28 cellular contexts compared by ENCODE assay signal in genomic region chr1:109725510-109725909, GRCh38. TPM values are rescaled to one million over a fixed set of nuclear protein-coding genes. Genes with fewer than 3 reads are reported as not detected.
"Had no signal": no experiment of that assay in that cellular context is flagged by ENCODE, and none has a peak within 500 bp of the region (broad histone marks: within the 10 kb centered on the region; RNA-seq: fewer than 3 reads in every experiment).

No MANE protein-coding gene starts in this region.

- H3K9me3 Mint-ChIP-seq: activated CD4-positive, alpha-beta memory T cell treated with anti-CD3 and anti-CD28 coated beads, Interleukin-2, amount 10 ng/mL, durations not matched to agents 7 days and 5 days; activated naive CD4-positive, alpha-beta T cell treated with anti-CD3 and anti-CD28 coated beads for 36 hours; activated T-helper 17 cell treated with anti-CD3 and anti-CD28 coated beads, Interleukin-2, amount 50 U/mL, for 72 hours; stimulated activated naive CD8-positive, alpha-beta T cell treated with anti-CD3 and anti-CD28 coated beads, Interleukin-15, Interleukin-2, amounts not matched to agents 100 ng/mL and 50 ng/mL, for 24 hours had no signal

- H3K27ac Mint-ChIP-seq: activated CD4-positive, alpha-beta memory T cell treated with anti-CD3 and anti-CD28 coated beads, Interleukin-2, amount 10 ng/mL, durations not matched to agents 7 days and 5 days; activated CD8-positive, alpha-beta memory T cell treated with anti-CD3 and anti-CD28 coated beads, Interleukin-2, amount 10 ng/mL, durations not matched to agents 7 days and 5 days; activated naive CD4-positive, alpha-beta T cell treated with anti-CD3 and anti-CD28 coated beads for 36 hours; activated T-helper 17 cell treated with anti-CD3 and anti-CD28 coated beads, Interleukin-2, amount 50 U/mL, for 72 hours; endodermal cell; nephron progenitor cell; stimulated activated naive CD8-positive, alpha-beta T cell treated with anti-CD3 and anti-CD28 coated beads, Interleukin-15, Interleukin-2, amounts not matched to agents 100 ng/mL and 50 ng/mL, for 24 hours; type B pancreatic cell had no signal

- DNase-seq: activated CD4-positive, alpha-beta memory T cell treated with anti-CD3 and anti-CD28 coated beads, Interleukin-2, amount 10 ng/mL, durations not matched to agents 7 days and 5 days; activated CD4-positive, alpha-beta T cell treated with anti-CD3 and anti-CD28 coated beads for 48 hours; activated CD4-positive, CD25-positive, alpha-beta regulatory T cell; activated CD8-positive, alpha-beta memory T cell treated with anti-CD3 and anti-CD28 coated beads, Interleukin-2, amount 10 ng/mL, durations not matched to agents 7 days and 5 days; activated naive CD4-positive, alpha-beta T cell treated with anti-CD3 and anti-CD28 coated beads for 36 hours; anterior cingulate cortex; brain microvascular endothelial cell; central memory CD4-positive, alpha-beta T cell; colonic mucosa; endodermal cell; foreskin melanocyte; glutamatergic neuron; hypothalamus; islet precursor cell; midbrain; nephron progenitor cell; T-helper 1 cell; T-helper 9 cell had no signal

- H3K4me3 ChIP-seq: colonic mucosa, lung, skin epidermis, suprapubic skin had no signal

- H3K27ac ChIP-seq: brain microvascular endothelial cell, colonic mucosa, suprapubic skin had no signal

- H3K4me1 ChIP-seq: colonic mucosa had no signal

- H3K4me3 Mint-ChIP-seq: activated CD4-positive, alpha-beta memory T cell treated with anti-CD3 and anti-CD28 coated beads, Interleukin-2, amount 10 ng/mL, durations not matched to agents 7 days and 5 days; activated CD8-positive, alpha-beta memory T cell treated with anti-CD3 and anti-CD28 coated beads, Interleukin-2, amount 10 ng/mL, durations not matched to agents 7 days and 5 days; activated naive CD4-positive, alpha-beta T cell treated with anti-CD3 and anti-CD28 coated beads for 36 hours; activated T-helper 17 cell treated with anti-CD3 and anti-CD28 coated beads, Interleukin-2, amount 50 U/mL, for 72 hours; endodermal cell; nephron progenitor cell; stimulated activated naive CD8-positive, alpha-beta T cell treated with anti-CD3 and anti-CD28 coated beads, Interleukin-15, Interleukin-2, amounts not matched to agents 100 ng/mL and 50 ng/mL, for 24 hours; type B pancreatic cell had no signal

- H3K9me3 ChIP-seq: colonic mucosa, suprapubic skin had no signal

- H3K36me3 ChIP-seq: brain microvascular endothelial cell, colonic mucosa, suprapubic skin had no signal

- H3K36me3 Mint-ChIP-seq: activated CD8-positive, alpha-beta memory T cell treated with anti-CD3 and anti-CD28 coated beads, Interleukin-2, amount 10 ng/mL, durations not matched to agents 7 days and 5 days; type B pancreatic cell had no signal

- H3K27me3 Mint-ChIP-seq: stimulated activated naive CD8-positive, alpha-beta T cell treated with anti-CD3 and anti-CD28 coated beads, Interleukin-15, Interleukin-2, amounts not matched to agents 100 ng/mL and 50 ng/mL, for 24 hours; type B pancreatic cell had no signal

- ATAC-seq: activated CD8-positive, alpha-beta memory T cell treated with anti-CD3 and anti-CD28 coated beads, Interleukin-2, amount 10 ng/mL, durations not matched to agents 7 days and 5 days; activated T-helper 17 cell treated with anti-CD3 and anti-CD28 coated beads, Interleukin-2, amount 50 U/mL, for 72 hours; left lobe of liver had no signal

- H3K27me3 ChIP-seq: brain microvascular endothelial cell, colonic mucosa, suprapubic skin had no signal

- H3K4me1 Mint-ChIP-seq: activated CD4-positive, alpha-beta memory T cell treated with anti-CD3 and anti-CD28 coated beads, Interleukin-2, amount 10 ng/mL, durations not matched to agents 7 days and 5 days; activated CD8-positive, alpha-beta memory T cell treated with anti-CD3 and anti-CD28 coated beads, Interleukin-2, amount 10 ng/mL, durations not matched to agents 7 days and 5 days; activated T-helper 17 cell treated with anti-CD3 and anti-CD28 coated beads, Interleukin-2, amount 50 U/mL, for 72 hours had no signal

RNA-seq across cellular contexts. Expression of gene GSTM5, which starts 13.5 kb away (rescaled TPM):
- total RNA-seq: activated CD4-positive, alpha-beta memory T cell treated with anti-CD3 and anti-CD28 coated beads, Interleukin-2, amount 10 ng/mL, durations not matched to agents 7 days and 5 days; activated CD8-positive, alpha-beta memory T cell treated with anti-CD3 and anti-CD28 coated beads, Interleukin-2, amount 10 ng/mL, durations not matched to agents 7 days and 5 days; activated naive CD4-positive, alpha-beta T cell treated with anti-CD3 and anti-CD28 coated beads for 36 hours; activated T-helper 17 cell treated with anti-CD3 and anti-CD28 coated beads, Interleukin-2, amount 50 U/mL, for 72 hours; epithelial cell of proximal tubule had no signal

RNA-seq across cellular contexts. Expression of gene GSTM1, which starts 37.9 kb away (rescaled TPM):
- total RNA-seq: activated CD4-positive, alpha-beta memory T cell treated with anti-CD3 and anti-CD28 coated beads, Interleukin-2, amount 10 ng/mL, durations not matched to agents 7 days and 5 days; activated CD8-positive, alpha-beta memory T cell treated with anti-CD3 and anti-CD28 coated beads, Interleukin-2, amount 10 ng/mL, durations not matched to agents 7 days and 5 days; activated naive CD4-positive, alpha-beta T cell treated with anti-CD3 and anti-CD28 coated beads for 36 hours; epithelial cell of proximal tubule; left lobe of liver; lung; posterior vena cava had no signal

RNA-seq across cellular contexts. Expression of gene EPS8L3, which starts 38.2 kb away (rescaled TPM):
- total RNA-seq: activated CD4-positive, alpha-beta memory T cell treated with anti-CD3 and anti-CD28 coated beads, Interleukin-2, amount 10 ng/mL, durations not matched to agents 7 days and 5 days; activated CD8-positive, alpha-beta memory T cell treated with anti-CD3 and anti-CD28 coated beads, Interleukin-2, amount 10 ng/mL, durations not matched to agents 7 days and 5 days; activated naive CD4-positive, alpha-beta T cell treated with anti-CD3 and anti-CD28 coated beads for 36 hours; activated T-helper 17 cell treated with anti-CD3 and anti-CD28 coated beads, Interleukin-2, amount 50 U/mL, for 72 hours; endodermal cell; epithelial cell of proximal tubule; omental fat pad; posterior vena cava; suprapubic skin had no signal
